In genomic region chr12:65902504-65902903, GRCh38 we compare ENCODE assay signal across 10 cellular contexts.
DNase-seq lines count a peak whose midpoint lies in the region; ATAC-seq, FAIRE-seq and TF ChIP-seq lines count a peak whose summit lies in the region.
"Had no signal": no experiment of that assay in that cellular context is flagged by ENCODE, and none has a peak within 500 bp of the region (broad histone marks: within the 10 kb centered on the region; RNA-seq: fewer than 3 reads in every experiment).

No MANE protein-coding gene starts in this region.

- in situ Hi-C loops in ACHN (cut with HindIII; ENCODE audit: low pct_ligation_motif_present, low pct_unique_long_range_greater_than_20kb, low sequenced_read_pairs), result no loop called here

- peak overlapping the region; percentile 26 for H3K4me2 ChIP-seq in fibroblast of lung (ENCODE audit: extremely low read depth, insufficient read depth, low read length)

- TF ChIP-seq CTCF in fibroblast of lung (conservative IDR thresholded peaks at IDR 0.05 in 1 of 2, IDR thresholded peaks at IDR 0.05 in 1 of 2; ENCODE audit: low read depth in 1 of 2, low read length in 2 of 2) (no peak), left lung (IDR thresholded peaks at IDR 0.05) (no peak)

- intact Hi-C loops in left lung (cut with DNase I), result no loop called here

- no peak overlapping the region for H2AFZ ChIP-seq in fibroblast of lung (ENCODE audit: low read length)

- H3K9me3 ChIP-seq in fibroblast of lung (ENCODE audit: control insufficient read depth, insufficient read depth, low read depth, low read length), result no peaks in the 10 kb centered on the region
- H3K9me3 ChIP-seq in left lung, result no peaks in the 10 kb centered on the region
- H3K9me3 ChIP-seq: Caco-2 had no signal

- peaks cover 3% of the 10 kb centered on the region for H3K4me1 ChIP-seq in fibroblast of lung (ENCODE audit: control insufficient read depth, extremely low read depth, insufficient read depth, low read length)
- no peaks in the 10 kb centered on the region for H3K4me1 ChIP-seq in left lung

- H3K9ac ChIP-seq in fibroblast of lung (ENCODE audit: insufficient read depth, low read length), result no peak overlapping the region

- ATAC-seq in GM21529 (IDR thresholded peaks at IDR 0.05; ENCODE audit: unreplicated experiment), result peak; percentile 94
- ATAC-seq in HG03565 (IDR thresholded peaks at IDR 0.05; ENCODE audit: unreplicated experiment), result peak; percentile 69
- no peak for ATAC-seq in left lung

- TF ChIP-seq POLR2A in GM12891 (IDR thresholded peaks at IDR 0.05; ENCODE audit: low read depth, low read length), result no peak

- FAIRE-seq in GM12891 (lab: Jason Lieb, UNC), result peak; percentile 48

- H3K4me3 ChIP-seq in fibroblast of lung (replicated peaks in 1 of 4; ENCODE audit: control extremely low read depth in 1 of 4, insufficient read depth in 1 of 4, low read depth in 3 of 4, low read length in 4 of 4), result no peak overlapping the region
- H3K4me3 ChIP-seq in left lung, result no peak overlapping the region

- no peak overlapping the region for H3K27ac ChIP-seq in fibroblast of lung (ENCODE audit: insufficient read depth, low read length)
- H3K27ac ChIP-seq in left lung, result no peak overlapping the region

- H3K27me3 ChIP-seq in fibroblast of lung (ENCODE audit: control insufficient read depth, insufficient read depth, low read length), result no peaks in the 10 kb centered on the region
- no peaks in the 10 kb centered on the region for H3K27me3 ChIP-seq in left lung

- no peaks in the 10 kb centered on the region for H3K36me3 ChIP-seq in fibroblast of lung (ENCODE audit: control insufficient read depth, insufficient read depth, low read length)
- H3K36me3 ChIP-seq in left lung, result no peaks in the 10 kb centered on the region

- DNase-seq in GM12891 (ENCODE audit: insufficient read length, low spot score), result peak; percentile 23
- peak; percentile 58 to 77 for DNase-seq in fibroblast of lung (ENCODE audit: low read depth in 2 of 2)
- no peak for DNase-seq in NCI-H2196 (lab: John Stamatoyannopoulos, UW; ENCODE audit: unreplicated experiment)
- no peak for DNase-seq in left lung
- no peak for DNase-seq in COLO668 (lab: John Stamatoyannopoulos, UW; ENCODE audit: unreplicated experiment)
- no peak for DNase-seq in ACHN
- DNase-seq: Caco-2, NCI-H69 had no signal

- H3K79me2 ChIP-seq in fibroblast of lung (ENCODE audit: control insufficient read depth, insufficient read depth, low read length), result peaks cover 74% of the 10 kb centered on the region

- H4K20me1 ChIP-seq in fibroblast of lung (ENCODE audit: control insufficient read depth, extremely low read depth, insufficient read depth, low read length), result no peaks in the 10 kb centered on the region

TF ChIP-seq in GM12891, 5 proteins besides CTCF, POLR2A, EP300 and RAD21:
- TF ChIP-seq SPI1 (IDR thresholded peaks at IDR 0.05; ENCODE audit: low read depth, low read length), result peak; percentile 93
- TF ChIP-seq POLR2AphosphoS5 (IDR thresholded peaks at IDR 0.05; ENCODE audit: low read depth, low read length), result no peak
- TF ChIP-seq PAX5 (IDR thresholded peaks at IDR 0.05; ENCODE audit: insufficient read depth, low read length, severe bottlenecking), result no peak
- TF ChIP-seq TAF1 (IDR thresholded peaks at IDR 0.05; ENCODE audit: low read depth, low read length), result no peak
TF ChIP-seq in GM12891: peak in this region for 1.

Comparison
In these comparisons a context has a peak if more than half of its experiments do, and no peak if none do; other contexts are left out.
1. DNase-seq: peak in GM12891 (single experiment) and fibroblast of lung (2 of 2); none in NCI-H2196 (single experiment), left lung (0 of 2), COLO668 (single experiment) and ACHN (single experiment).